37 cellular contexts compared by ENCODE assay signal in genomic region chr13:50888362-50888761, GRCh38. TPM values are rescaled to one million over a fixed set of nuclear protein-coding genes. Genes with fewer than 3 reads are reported as not detected.
"Had no signal": no experiment of that assay in that cellular context is flagged by ENCODE, and none has a peak within 500 bp of the region (broad histone marks: within the 10 kb centered on the region; RNA-seq: fewer than 3 reads in every experiment).

No MANE protein-coding gene starts in this region.

- ATAC-seq: activated CD8-positive, alpha-beta T cell treated with anti-CD3 and anti-CD28 coated beads for 36 hours; activated naive CD8-positive, alpha-beta T cell treated with anti-CD3 and anti-CD28 coated beads, Interleukin-2, amount 50 U/mL, for 24 hours; activated T-cell treated with anti-CD3 and anti-CD28 coated beads, Interleukin-2, amount 50 U/mL, for 4 hours had no signal

- H3K9me3 ChIP-seq: ascending aorta had no signal

- H3K4me3 Mint-ChIP-seq: activated B cell treated with CpG ODN at 0.5 μM for 24 hours; activated CD4-positive, alpha-beta memory T cell treated with anti-CD3 and anti-CD28 coated beads for 36 hours; activated CD4-positive, alpha-beta T cell treated with anti-CD3 and anti-CD28 coated beads, Interleukin-2, amount 10 ng/mL, durations not matched to agents 7 days and 5 days; activated CD8-positive, alpha-beta T cell treated with anti-CD3 and anti-CD28 coated beads for 36 hours; activated naive CD4-positive, alpha-beta T cell treated with anti-CD3 and anti-CD28 coated beads, Interleukin-2, amount 10 ng/mL, durations not matched to agents 7 days and 5 days; activated naive CD4-positive, alpha-beta T cell treated with anti-CD3 and anti-CD28 coated beads, Interleukin-2, amount 50 U/mL, for 24 hours; activated naive CD8-positive, alpha-beta T cell; activated naive CD8-positive, alpha-beta T cell treated with anti-CD3 and anti-CD28 coated beads, Interleukin-2, amount 10 ng/mL, durations not matched to agents 7 days and 5 days; activated naive CD8-positive, alpha-beta T cell treated with anti-CD3 and anti-CD28 coated beads, Interleukin-2, amount 50 U/mL, for 24 hours; activated T-cell treated with anti-CD3 and anti-CD28 coated beads, Interleukin-2, amount 50 U/mL, for 4 hours; activated T-cell treated with anti-CD3 and anti-CD28 coated beads, Interleukin-2, amount 50 U/mL, for 72 hours; activated T-helper 1 cell treated with anti-CD3 and anti-CD28 coated beads, Interleukin-12 subunit alpha, Interleukin-12 subunit beta, Interleukin-2, Interleukin-4 antibody, amounts not matched to agents 30 ng/mL and 10 ng/mL and 1 ng/mL, durations not matched to agents 14 hours and 24 hours and 36 hours; brain; central memory CD8-positive, alpha-beta T cell; T-helper 1 cell treated with Interleukin-12 subunit alpha and Interleukin-12 subunit beta and Interleukin-4 antibody, amounts not matched to agents 30 μg/mL and 1 μg/mL, for 36 hours; T-helper 2 cell treated with Interferon-gamma antibody and Interleukin-4, amounts not matched to agents 5 μg/mL and 100 μg/mL, for 36 hours had no signal

- FAIRE-seq: bronchial epithelial cell, colon, TTC549 had no signal

- H3K9me3 Mint-ChIP-seq: activated B cell treated with CpG ODN at 0.5 μM for 24 hours; activated CD4-positive, alpha-beta memory T cell treated with anti-CD3 and anti-CD28 coated beads for 36 hours; activated CD8-positive, alpha-beta T cell treated with anti-CD3 and anti-CD28 coated beads for 36 hours; activated naive CD4-positive, alpha-beta T cell treated with anti-CD3 and anti-CD28 coated beads, Interleukin-2, amount 50 U/mL, for 24 hours; activated naive CD8-positive, alpha-beta T cell treated with anti-CD3 and anti-CD28 coated beads, Interleukin-2, amount 10 ng/mL, durations not matched to agents 7 days and 5 days; activated naive CD8-positive, alpha-beta T cell treated with anti-CD3 and anti-CD28 coated beads, Interleukin-2, amount 50 U/mL, for 24 hours; activated T-cell treated with anti-CD3 and anti-CD28 coated beads, Interleukin-2, amount 50 U/mL, for 4 hours; activated T-cell treated with anti-CD3 and anti-CD28 coated beads, Interleukin-2, amount 50 U/mL, for 72 hours; central memory CD8-positive, alpha-beta T cell; T-helper 1 cell treated with Interleukin-12 subunit alpha and Interleukin-12 subunit beta and Interleukin-4 antibody, amounts not matched to agents 30 μg/mL and 1 μg/mL, for 36 hours had no signal

- H3K27ac Mint-ChIP-seq: activated B cell treated with CpG ODN at 0.5 μM for 24 hours; activated CD4-positive, alpha-beta memory T cell treated with anti-CD3 and anti-CD28 coated beads for 36 hours; activated CD4-positive, alpha-beta T cell treated with anti-CD3 and anti-CD28 coated beads, Interleukin-2, amount 10 ng/mL, durations not matched to agents 7 days and 5 days; activated CD8-positive, alpha-beta T cell treated with anti-CD3 and anti-CD28 coated beads for 36 hours; activated naive CD4-positive, alpha-beta T cell treated with anti-CD3 and anti-CD28 coated beads, Interleukin-2, amount 10 ng/mL, durations not matched to agents 7 days and 5 days; activated naive CD4-positive, alpha-beta T cell treated with anti-CD3 and anti-CD28 coated beads, Interleukin-2, amount 50 U/mL, for 24 hours; activated naive CD8-positive, alpha-beta T cell; activated naive CD8-positive, alpha-beta T cell treated with anti-CD3 and anti-CD28 coated beads, Interleukin-2, amount 10 ng/mL, durations not matched to agents 7 days and 5 days; activated naive CD8-positive, alpha-beta T cell treated with anti-CD3 and anti-CD28 coated beads, Interleukin-2, amount 50 U/mL, for 24 hours; activated T-cell treated with anti-CD3 and anti-CD28 coated beads, Interleukin-2, amount 50 U/mL, for 72 hours; activated T-helper 1 cell treated with anti-CD3 and anti-CD28 coated beads, Interleukin-12 subunit alpha, Interleukin-12 subunit beta, Interleukin-2, Interleukin-4 antibody, amounts not matched to agents 30 ng/mL and 10 ng/mL and 1 ng/mL, durations not matched to agents 14 hours and 24 hours and 36 hours; activated T-helper 2 cell treated with anti-CD3 and anti-CD28 coated beads, Interferon-gamma antibody, Interleukin-2, Interleukin-4, amounts not matched to agents 10 μg/mL and 5 μg/mL and 100 μg/mL, durations not matched to agents 14 hours and 24 hours and 36 hours; brain; T-helper 1 cell treated with Interleukin-12 subunit alpha and Interleukin-12 subunit beta and Interleukin-4 antibody, amounts not matched to agents 30 μg/mL and 1 μg/mL, for 36 hours; T-helper 2 cell treated with Interferon-gamma antibody and Interleukin-4, amounts not matched to agents 5 μg/mL and 100 μg/mL, for 36 hours had no signal

- H3K4me1 ChIP-seq: ascending aorta had no signal

- H3K27me3 ChIP-seq: ascending aorta, cardiac muscle cell had no signal

- H3K27me3 Mint-ChIP-seq: activated B cell treated with CpG ODN at 0.5 μM for 24 hours; activated CD4-positive, alpha-beta memory T cell treated with anti-CD3 and anti-CD28 coated beads for 36 hours; activated CD8-positive, alpha-beta T cell treated with anti-CD3 and anti-CD28 coated beads for 36 hours; activated naive CD4-positive, alpha-beta T cell treated with anti-CD3 and anti-CD28 coated beads, Interleukin-2, amount 10 ng/mL, durations not matched to agents 7 days and 5 days; activated naive CD4-positive, alpha-beta T cell treated with anti-CD3 and anti-CD28 coated beads, Interleukin-2, amount 50 U/mL, for 24 hours; activated naive CD8-positive, alpha-beta T cell; activated naive CD8-positive, alpha-beta T cell treated with anti-CD3 and anti-CD28 coated beads, Interleukin-2, amount 10 ng/mL, durations not matched to agents 7 days and 5 days; activated naive CD8-positive, alpha-beta T cell treated with anti-CD3 and anti-CD28 coated beads, Interleukin-2, amount 50 U/mL, for 24 hours; brain; central memory CD8-positive, alpha-beta T cell had no signal

- H3K36me3 ChIP-seq: ascending aorta, cardiac muscle cell had no signal

- H3K36me3 Mint-ChIP-seq: activated CD4-positive, alpha-beta memory T cell treated with anti-CD3 and anti-CD28 coated beads for 36 hours; activated naive CD4-positive, alpha-beta T cell treated with anti-CD3 and anti-CD28 coated beads, Interleukin-2, amount 50 U/mL, for 24 hours; activated naive CD8-positive, alpha-beta T cell; brain had no signal

- H3K27ac ChIP-seq: ascending aorta, cardiac muscle cell, VCaP had no signal

- DNase-seq: activated B cell treated with CpG ODN at 0.5 μM for 24 hours; activated CD4-positive, alpha-beta memory T cell treated with anti-CD3 and anti-CD28 coated beads for 36 hours; activated CD4-positive, alpha-beta T cell treated with anti-CD3 and anti-CD28 coated beads for 48 hours; activated CD4-positive, alpha-beta T cell treated with anti-CD3 and anti-CD28 coated beads, Interleukin-2, amount 10 ng/mL, durations not matched to agents 7 days and 5 days; activated CD4-positive, CD25-positive, alpha-beta regulatory T cell treated with anti-CD3 and anti-CD28 coated beads, Interleukin-2, amount 50 U/mL, for 72 hours; activated CD8-positive, alpha-beta memory T cell treated with anti-CD3 and anti-CD28 coated beads, Interleukin-2, amount 50 U/mL, for 4 hours; activated CD8-positive, alpha-beta T cell treated with anti-CD3 and anti-CD28 coated beads for 36 hours; activated effector memory CD4-positive, alpha-beta T cell treated with Interleukin-2 at 50 U/mL for 16 hours; activated gamma-delta T cell; activated naive CD4-positive, alpha-beta T cell treated with anti-CD3 and anti-CD28 coated beads, Interleukin-2, amount 10 ng/mL, durations not matched to agents 7 days and 5 days; activated naive CD4-positive, alpha-beta T cell treated with Interleukin-2 at 50 U/mL for 16 hours; activated naive CD8-positive, alpha-beta T cell treated with anti-CD3 and anti-CD28 coated beads, Interleukin-2, amount 10 ng/mL, durations not matched to agents 7 days and 5 days; activated naive CD8-positive, alpha-beta T cell treated with anti-CD3 and anti-CD28 coated beads, Interleukin-2, amount 50 U/mL, for 24 hours; activated T-cell treated with anti-CD3 and anti-CD28 coated beads for 4 hours; activated T-cell treated with anti-CD3 and anti-CD28 coated beads, Interleukin-2, amount 50 U/mL, for 1 hour; activated T-cell treated with anti-CD3 and anti-CD28 coated beads, Interleukin-2, amount 50 U/mL, for 4 hours; activated T-cell treated with anti-CD3 and anti-CD28 coated beads, Interleukin-2, amount 50 U/mL, for 72 hours; amygdala; anterior cingulate cortex; caudate nucleus; T-helper 2 cell; T-helper 9 cell had no signal

- H3K4me3 ChIP-seq: ascending aorta, cardiac muscle cell had no signal

RNA-seq across cellular contexts. Expression of gene DLEU7, which starts 44.9 kb away (rescaled TPM):
- total RNA-seq: activated B cell treated with CpG ODN at 0.5 μM for 24 hours; activated CD4-positive, alpha-beta memory T cell treated with anti-CD3 and anti-CD28 coated beads for 36 hours; activated CD4-positive, alpha-beta T cell treated with anti-CD3 and anti-CD28 coated beads, Interleukin-2, amount 10 ng/mL, durations not matched to agents 7 days and 5 days; activated CD8-positive, alpha-beta memory T cell treated with anti-CD3 and anti-CD28 coated beads for 36 hours; activated CD8-positive, alpha-beta T cell treated with anti-CD3 and anti-CD28 coated beads for 36 hours; activated naive CD8-positive, alpha-beta T cell treated with anti-CD3 and anti-CD28 coated beads, Interleukin-2, amount 10 ng/mL, durations not matched to agents 7 days and 5 days; activated T-cell treated with anti-CD3 and anti-CD28 coated beads, Interleukin-2, amount 50 U/mL, for 4 hours; activated T-cell treated with anti-CD3 and anti-CD28 coated beads, Interleukin-2, amount 50 U/mL, for 72 hours; activated T-helper 1 cell treated with anti-CD3 and anti-CD28 coated beads, Interleukin-12 subunit alpha, Interleukin-12 subunit beta, Interleukin-2, Interleukin-4 antibody, amounts not matched to agents 30 ng/mL and 10 ng/mL and 1 ng/mL, durations not matched to agents 14 hours and 24 hours and 36 hours; activated T-helper 2 cell treated with anti-CD3 and anti-CD28 coated beads, Interferon-gamma antibody, Interleukin-2, Interleukin-4, amounts not matched to agents 10 μg/mL and 5 μg/mL and 100 μg/mL, durations not matched to agents 14 hours and 24 hours and 36 hours; ascending aorta; bronchial epithelial cell; cardiac muscle cell had no signal
